In the genomic region with DNA sequence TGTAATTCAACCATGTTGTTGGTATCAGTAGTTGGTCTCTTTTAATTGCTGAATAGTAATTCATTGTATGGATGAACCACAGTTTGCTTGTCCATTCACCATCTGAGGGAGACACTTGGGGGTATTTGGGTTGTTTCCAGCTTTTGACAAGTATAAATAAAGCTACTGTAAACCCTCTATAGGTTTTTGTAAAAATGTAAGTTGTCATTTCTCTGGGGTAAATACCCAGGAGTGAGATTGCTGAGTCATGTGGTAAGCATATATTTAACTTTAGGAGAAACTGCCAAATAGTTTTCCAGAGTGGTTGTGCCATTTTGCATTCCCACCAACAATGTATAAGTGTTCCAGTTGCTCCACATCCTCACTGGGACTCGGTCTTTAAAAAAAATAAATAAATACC, we compare ENCODE assay signal across 1 cellular context.
A peak's percentile ranks its signal among the peaks of the same experiment; 100 is the strongest.
TF ChIP-seq lines count a peak whose summit lies in the region.

No MANE protein-coding gene starts in this region.

TF ChIP-seq in K562, 482 proteins besides CTCF, POLR2A, EP300 and RAD21 (continued from another document):
- peak; percentile 79 for TF ChIP-seq C11orf30 (IDR thresholded peaks at IDR 0.05; ENCODE audit: low read depth)
- peak; percentile 86 for TF ChIP-seq ZNF316 (IDR thresholded peaks at IDR 0.05)
- TF ChIP-seq SIRT6 (IDR thresholded peaks at IDR 0.05; ENCODE audit: low read depth, low read length), result no peak
- no peak for TF ChIP-seq SNRNP70 (optimal IDR thresholded peaks at IDR 0.05; ENCODE audit: low read depth, low read length)
- no peak for TF ChIP-seq PHF20 (IDR thresholded peaks at IDR 0.05; ENCODE audit: partially characterized antibody)
- peak; percentile 70 for TF ChIP-seq NFE2 (IDR thresholded peaks at IDR 0.05; ENCODE audit: low read depth)
- no peak for TF ChIP-seq HNRNPK (IDR thresholded peaks at IDR 0.05; ENCODE audit: low read depth, low read length, poor library complexity, severe bottlenecking)
- TF ChIP-seq MAFF (IDR thresholded peaks at IDR 0.05; ENCODE audit: low read length), result peak; percentile 68
- TF ChIP-seq CHCHD3 (CRISPR knock-in tag; IDR thresholded peaks at IDR 0.05), result no peak
- TF ChIP-seq MAFG (tag; conservative IDR thresholded peaks at IDR 0.05), result peak; percentile 80
- TF ChIP-seq BACH1 (tag; IDR thresholded peaks at IDR 0.05), result peak; percentile 24; the same call in 1 of the 2 replicates
- no peak for TF ChIP-seq NFRKB (IDR thresholded peaks at IDR 0.05; ENCODE audit: low read depth)
- TF ChIP-seq NFATC3 (IDR thresholded peaks at IDR 0.05), result no peak
- TF ChIP-seq PRPF4 (IDR thresholded peaks at IDR 0.05; ENCODE audit: insufficient read depth, low read depth, low read length, poor library complexity, severe bottlenecking), result no peak
- no peak for TF ChIP-seq ZBTB7A (IDR thresholded peaks at IDR 0.05; ENCODE audit: borderline replicate concordance, control insufficient read depth, low read depth, low read length)
- TF ChIP-seq MAFK (IDR thresholded peaks at IDR 0.05; ENCODE audit: low read length), result peak; percentile 37; the same call in 1 of the 2 replicates
